Comparison of ENCODE assay signal across 1 cellular context in genomic region chr7:99631311-99632109, GRCh38.
TF ChIP-seq lines count a peak whose summit lies in the region.

No MANE protein-coding gene starts in this region.

TF ChIP-seq in K562, 482 proteins besides CTCF, POLR2A, EP300 and RAD21 (continued from another document and continues in another):
- TF ChIP-seq HBP1 (CRISPR knock-in tag; IDR thresholded peaks at IDR 0.05) = no peak
- TF ChIP-seq HDGF (IDR thresholded peaks at IDR 0.05) = no peak
- no peak for TF ChIP-seq NRF1 (conservative IDR thresholded peaks at IDR 0.05 in 1 of 2, IDR thresholded peaks at IDR 0.05 in 1 of 2)
- no peak for TF ChIP-seq SMAD3 (CRISPR knock-in tag; conservative IDR thresholded peaks at IDR 0.05)
- TF ChIP-seq STAG1 (CRISPR knock-in tag; IDR thresholded peaks at IDR 0.05; ENCODE audit: borderline replicate concordance) = peak; percentile 65; the same call in 1 of the 2 replicates
- TF ChIP-seq MAFF (IDR thresholded peaks at IDR 0.05; ENCODE audit: low read length) = peak; percentile 77
- TF ChIP-seq TFE3 (CRISPR knock-in tag; IDR thresholded peaks at IDR 0.05) = no peak
- TF ChIP-seq ZNF717 (CRISPR knock-in tag; IDR thresholded peaks at IDR 0.05) = no peak
- no peak for TF ChIP-seq BCOR (IDR thresholded peaks at IDR 0.05)
- no peak for TF ChIP-seq MTA2 (IDR thresholded peaks at IDR 0.05; ENCODE audit: low read depth)
- TF ChIP-seq ZNF274 (IDR thresholded peaks at IDR 0.05; ENCODE audit: borderline replicate concordance, low read depth, low read length) = no peak
- TF ChIP-seq ZBTB7A (IDR thresholded peaks at IDR 0.05; ENCODE audit: borderline replicate concordance, control insufficient read depth, low read depth, low read length) = no peak
- TF ChIP-seq MEF2D (tag; conservative IDR thresholded peaks at IDR 0.05; ENCODE audit: low read depth) = no peak
- no peak for TF ChIP-seq JUNB (CRISPR knock-in tag; conservative IDR thresholded peaks at IDR 0.05)
- no peak for TF ChIP-seq SOX6 (IDR thresholded peaks at IDR 0.05)
- no peak for TF ChIP-seq E2F4 (CRISPR knock-in tag; IDR thresholded peaks at IDR 0.05; ENCODE audit: low read depth)
- no peak for TF ChIP-seq KAT8 (IDR thresholded peaks at IDR 0.05; ENCODE audit: low read depth)
- TF ChIP-seq ZFX (CRISPR knock-in tag; IDR thresholded peaks at IDR 0.05) = no peak
- TF ChIP-seq ZFP30 (CRISPR knock-in tag; IDR thresholded peaks at IDR 0.05; ENCODE audit: borderline replicate concordance) = no peak
- peak; percentile 80; the same call in 1 of the 2 replicates for TF ChIP-seq ARID2 (IDR thresholded peaks at IDR 0.05)
- TF ChIP-seq ZNF318 (IDR thresholded peaks at IDR 0.05; ENCODE audit: borderline replicate concordance in 1 of 2, low read depth in 1 of 2) = no peak
- TF ChIP-seq ZNF12 (CRISPR knock-in tag; IDR thresholded peaks at IDR 0.05) = no peak
- TF ChIP-seq C11orf30 (IDR thresholded peaks at IDR 0.05; ENCODE audit: low read depth) = peak; percentile 81
- no peak for TF ChIP-seq RBM17 (IDR thresholded peaks at IDR 0.05; ENCODE audit: borderline replicate concordance, low read depth, low read length)
- TF ChIP-seq XRCC5 (IDR thresholded peaks at IDR 0.05; ENCODE audit: low read depth, low read length) = no peak
- no peak for TF ChIP-seq JUND (IDR thresholded peaks at IDR 0.05; ENCODE audit: borderline replicate concordance, low read depth, low read length)
- TF ChIP-seq JUND (tag; IDR thresholded peaks at IDR 0.05; ENCODE audit: borderline replicate concordance, low read depth, low read length) = no peak; the same call in 2 of the 3 replicates
- TF ChIP-seq NR1H2 (CRISPR knock-in tag; IDR thresholded peaks at IDR 0.05) = no peak
- no peak for TF ChIP-seq ZFP1 (CRISPR knock-in tag; IDR thresholded peaks at IDR 0.05)
- no peak for TF ChIP-seq ZNF133 (CRISPR knock-in tag; IDR thresholded peaks at IDR 0.05)
- TF ChIP-seq ELF4 (CRISPR knock-in tag; IDR thresholded peaks at IDR 0.05) = no peak
- TF ChIP-seq NFYB (IDR thresholded peaks at IDR 0.05; ENCODE audit: extremely low read depth, insufficient read length) = no peak
- TF ChIP-seq GTF2A2 (tag; IDR thresholded peaks at IDR 0.05) = no peak
- TF ChIP-seq RCOR1 (IDR thresholded peaks at IDR 0.05; ENCODE audit: borderline replicate concordance in 1 of 2, low read depth in 2 of 2, low read length in 2 of 2) = no peak
- TF ChIP-seq SMAD2 (IDR thresholded peaks at IDR 0.05; ENCODE audit: low read depth, low read length) = no peak
- no peak for TF ChIP-seq NFE2L1 (tag; IDR thresholded peaks at IDR 0.05; ENCODE audit: borderline replicate concordance, low read depth)
- TF ChIP-seq ESRRB (CRISPR knock-in tag; IDR thresholded peaks at IDR 0.05; ENCODE audit: borderline replicate concordance) = no peak
- TF ChIP-seq MAX (CRISPR knock-in tag; IDR thresholded peaks at IDR 0.05) = peak; percentile 34; the same call in 1 of the 2 replicates
- no peak for TF ChIP-seq ZBTB2 (IDR thresholded peaks at IDR 0.05)
- peak; percentile 13 for TF ChIP-seq SP2 (IDR thresholded peaks at IDR 0.05; ENCODE audit: extremely low read depth, low read depth, low read length, poor library complexity, severe bottlenecking)
- TF ChIP-seq ZNF592 (IDR thresholded peaks at IDR 0.05) = no peak
- TF ChIP-seq UBTF (IDR thresholded peaks at IDR 0.05; ENCODE audit: borderline replicate concordance in 1 of 2, low read depth in 2 of 2, low read length in 2 of 2) = no peak
- no peak for TF ChIP-seq ERF (CRISPR knock-in tag; IDR thresholded peaks at IDR 0.05)
- no peak for TF ChIP-seq BACH1 (tag; IDR thresholded peaks at IDR 0.05)
- TF ChIP-seq MAFG (tag; conservative IDR thresholded peaks at IDR 0.05) = peak; percentile 86
- no peak for TF ChIP-seq ZNF707 (CRISPR knock-in tag; conservative IDR thresholded peaks at IDR 0.05)
- TF ChIP-seq PCBP1 (IDR thresholded peaks at IDR 0.05; ENCODE audit: low read depth, low read length, poor library complexity, severe bottlenecking) = no peak
